ENCODE assay signal across 23 cellular contexts in genomic region chr20:38225900-38226263, GRCh38. TPM values are rescaled to one million over a fixed set of nuclear protein-coding genes. Genes with fewer than 3 reads are reported as not detected.
"Had no signal": no experiment of that assay in that cellular context is flagged by ENCODE, and none has a peak within 500 bp of the region (broad histone marks: within the 10 kb centered on the region; RNA-seq: fewer than 3 reads in every experiment).

No MANE protein-coding gene starts in this region.

- H3K36me3 Mint-ChIP-seq: memory B cell, T-cell had no signal

- H3K4me1 Mint-ChIP-seq: activated naive CD8-positive, alpha-beta T cell treated with anti-CD3 and anti-CD28 coated beads, Interleukin-2, amount 50 U/mL, for 24 hours had no signal

- ATAC-seq: activated CD4-positive, CD25-positive, alpha-beta regulatory T cell treated with anti-CD3 and anti-CD28 coated beads, Interleukin-2, amount 50 U/mL, for 24 hours; activated CD8-positive, alpha-beta T cell treated with anti-CD3 and anti-CD28 coated beads, Interleukin-2, amount 10 ng/mL, durations not matched to agents 7 days and 5 days; activated naive CD8-positive, alpha-beta T cell treated with anti-CD3 and anti-CD28 coated beads, Interleukin-2, amount 50 U/mL, for 24 hours; body of pancreas; gastrocnemius medialis; T-cell had no signal

- H3K27ac ChIP-seq: body of pancreas, gastrocnemius medialis, spleen, thoracic aorta, upper lobe of left lung, VCaP had no signal

- H3K27me3 ChIP-seq: body of pancreas, gastrocnemius medialis, upper lobe of left lung had no signal

- H3K9me3 Mint-ChIP-seq: activated CD4-positive, alpha-beta T cell treated with anti-CD3 and anti-CD28 coated beads, Interleukin-2, amount 10 ng/mL, durations not matched to agents 7 days and 5 days; activated naive CD8-positive, alpha-beta T cell treated with anti-CD3 and anti-CD28 coated beads, Interleukin-2, amount 50 U/mL, for 24 hours; activated T-helper 1 cell treated with anti-CD3 and anti-CD28 coated beads, Interleukin-12 subunit alpha, Interleukin-12 subunit beta, Interleukin-2, Interleukin-4 antibody, amounts not matched to agents 30 ng/mL and 10 ng/mL and 1 ng/mL, durations not matched to agents 14 hours and 24 hours and 36 hours; memory B cell; T-cell; T-helper 2 cell treated with Interferon-gamma antibody and Interleukin-4, amounts not matched to agents 5 μg/mL and 100 μg/mL, for 36 hours had no signal

- H3K36me3 ChIP-seq: gastrocnemius medialis, spleen, upper lobe of left lung had no signal

- H3K4me1 ChIP-seq: body of pancreas, gastrocnemius medialis had no signal

- H3K4me3 Mint-ChIP-seq: activated CD4-positive, alpha-beta T cell treated with anti-CD3 and anti-CD28 coated beads, Interleukin-2, amount 10 ng/mL, durations not matched to agents 7 days and 5 days; activated CD8-positive, alpha-beta T cell treated with anti-CD3 and anti-CD28 coated beads, Interleukin-2, amount 10 ng/mL, durations not matched to agents 7 days and 5 days; activated naive CD8-positive, alpha-beta T cell treated with anti-CD3 and anti-CD28 coated beads, Interleukin-2, amount 50 U/mL, for 24 hours; activated T-helper 1 cell treated with anti-CD3 and anti-CD28 coated beads, Interleukin-12 subunit alpha, Interleukin-12 subunit beta, Interleukin-2, Interleukin-4 antibody, amounts not matched to agents 30 ng/mL and 10 ng/mL and 1 ng/mL, durations not matched to agents 14 hours and 24 hours and 36 hours; memory B cell; T-cell; T-helper 2 cell treated with Interferon-gamma antibody and Interleukin-4, amounts not matched to agents 5 μg/mL and 100 μg/mL, for 36 hours had no signal

- H3K9me3 ChIP-seq: body of pancreas, gastrocnemius medialis, spleen, thoracic aorta, upper lobe of left lung had no signal

- DNase-seq: activated CD4-positive, alpha-beta T cell treated with anti-CD3 and anti-CD28 coated beads, Interleukin-2, amount 10 ng/mL, durations not matched to agents 7 days and 5 days; activated CD8-positive, alpha-beta T cell treated with anti-CD3 and anti-CD28 coated beads, Interleukin-2, amount 10 ng/mL, durations not matched to agents 7 days and 5 days; activated gamma-delta T cell; activated naive CD4-positive, alpha-beta T cell treated with anti-CD3 and anti-CD28 coated beads, Interleukin-2, amount 50 U/mL, for 16 hours; activated naive CD8-positive, alpha-beta T cell treated with anti-CD3 and anti-CD28 coated beads, Interleukin-2, amount 50 U/mL, for 24 hours; anterior cingulate cortex; body of pancreas; effector CD4-positive, alpha-beta T cell; hypothalamus; occipital lobe; stimulated activated CD4-positive, alpha-beta T cell treated with anti-CD3 and anti-CD28 coated beads, Interleukin-4, amount 100 ng/mL, for 24 hours; stimulated activated naive CD4-positive, alpha-beta T cell treated with Interleukin-2 at 50 U/mL for 16 hours; T-cell; upper lobe of left lung had no signal

- H3K4me3 ChIP-seq: body of pancreas, gastrocnemius medialis, spleen, thoracic aorta, upper lobe of left lung had no signal

- H3K27ac Mint-ChIP-seq: activated CD4-positive, alpha-beta T cell treated with anti-CD3 and anti-CD28 coated beads, Interleukin-2, amount 10 ng/mL, durations not matched to agents 7 days and 5 days; activated CD8-positive, alpha-beta T cell treated with anti-CD3 and anti-CD28 coated beads, Interleukin-2, amount 10 ng/mL, durations not matched to agents 7 days and 5 days; activated naive CD8-positive, alpha-beta T cell treated with anti-CD3 and anti-CD28 coated beads, Interleukin-2, amount 50 U/mL, for 24 hours; activated T-helper 1 cell treated with anti-CD3 and anti-CD28 coated beads, Interleukin-12 subunit alpha, Interleukin-12 subunit beta, Interleukin-2, Interleukin-4 antibody, amounts not matched to agents 30 ng/mL and 10 ng/mL and 1 ng/mL, durations not matched to agents 14 hours and 24 hours and 36 hours; memory B cell; progenitor cell of endocrine pancreas; T-cell; T-helper 2 cell treated with Interferon-gamma antibody and Interleukin-4, amounts not matched to agents 5 μg/mL and 100 μg/mL, for 36 hours had no signal

RNA-seq across cellular contexts. Expression of gene KIAA1755, which starts 34.7 kb away (rescaled TPM):
- total RNA-seq: activated CD4-positive, alpha-beta T cell treated with anti-CD3 and anti-CD28 coated beads, Interleukin-2, amount 10 ng/mL, durations not matched to agents 7 days and 5 days; activated CD8-positive, alpha-beta T cell treated with anti-CD3 and anti-CD28 coated beads, Interleukin-2, amount 10 ng/mL, durations not matched to agents 7 days and 5 days; activated T-helper 1 cell treated with anti-CD3 and anti-CD28 coated beads, Interleukin-12 subunit alpha, Interleukin-12 subunit beta, Interleukin-2, Interleukin-4 antibody, amounts not matched to agents 30 ng/mL and 10 ng/mL and 1 ng/mL, durations not matched to agents 14 hours and 24 hours and 36 hours; T-cell had no signal
